15 cellular contexts compared by ENCODE assay signal in genomic region chr11:123364145-123364544, GRCh38.
"Had no signal": no experiment of that assay in that cellular context is flagged by ENCODE, and none has a peak within 500 bp of the region (broad histone marks: within the 10 kb centered on the region; RNA-seq: fewer than 3 reads in every experiment).

No MANE protein-coding gene starts in this region.

- H3K4me3 ChIP-seq: tibial artery had no signal

- H3K36me3 ChIP-seq: tibial artery had no signal

- ATAC-seq: activated CD8-positive, alpha-beta T cell treated with anti-CD3 and anti-CD28 coated beads, Interleukin-2, amount 10 ng/mL, durations not matched to agents 7 days and 5 days; stimulated activated naive CD8-positive, alpha-beta T cell treated with anti-CD3 and anti-CD28 coated beads, Interleukin-15, amount 100 ng/mL, for 72 hours had no signal

- H3K9me3 ChIP-seq: SK-N-SH, tibial artery had no signal

- DNase-seq: activated CD4-positive, alpha-beta T cell treated with anti-CD3 and anti-CD28 coated beads, Interleukin-2, amount 10 ng/mL, durations not matched to agents 24 days and 14 days; activated CD8-positive, alpha-beta T cell treated with anti-CD3 and anti-CD28 coated beads, Interleukin-2, amount 10 ng/mL, durations not matched to agents 7 days and 5 days; activated effector memory CD4-positive, alpha-beta T cell treated with anti-CD3 and anti-CD28 coated beads, Interleukin-2, amount 50 U/mL, for 16 hours; activated naive CD4-positive, alpha-beta T cell treated with anti-CD3 and anti-CD28 coated beads, Interleukin-2, amount 10 ng/mL, durations not matched to agents 7 days and 5 days; activated T-cell treated with anti-CD3 and anti-CD28 coated beads, Interleukin-2, amount 50 U/mL, for 1 hour; amygdala; effector CD4-positive, alpha-beta T cell; kidney; nephron progenitor cell; posterior cingulate gyrus; SK-N-SH; stimulated activated CD4-positive, alpha-beta T cell treated with anti-CD3 and anti-CD28 coated beads, Interleukin-12 subunit alpha, Interleukin-12 subunit beta, amount 100 ng/mL, for 4 hours; stimulated activated naive CD8-positive, alpha-beta T cell treated with anti-CD3 and anti-CD28 coated beads, Interleukin-15, amount 100 ng/mL, for 72 hours; tibial artery had no signal

- H3K4me1 ChIP-seq: tibial artery had no signal

- H3K9me2 ChIP-seq: SK-N-SH had no signal

- H3K27me3 Mint-ChIP-seq: activated CD4-positive, alpha-beta T cell treated with anti-CD3 and anti-CD28 coated beads, Interleukin-2, amount 10 ng/mL, durations not matched to agents 24 days and 14 days had no signal

- H3K9ac ChIP-seq: SK-N-SH had no signal

- H3K27ac Mint-ChIP-seq: activated CD8-positive, alpha-beta T cell treated with anti-CD3 and anti-CD28 coated beads, Interleukin-2, amount 10 ng/mL, durations not matched to agents 7 days and 5 days; activated naive CD4-positive, alpha-beta T cell treated with anti-CD3 and anti-CD28 coated beads, Interleukin-2, amount 10 ng/mL, durations not matched to agents 7 days and 5 days; dendritic cell treated with granulocyte-macrophage colony-stimulating factor and Interleukin-4, amounts not matched to agents 40 ng/mL and 50 ng/mL, for 4 days; nephron progenitor cell; stimulated activated naive CD8-positive, alpha-beta T cell treated with anti-CD3 and anti-CD28 coated beads, Interleukin-15, amount 100 ng/mL, for 72 hours had no signal

- H3K4me2 ChIP-seq: SK-N-SH had no signal

- H3K27ac ChIP-seq: tibial artery had no signal

- H3K4me3 Mint-ChIP-seq: activated CD8-positive, alpha-beta T cell treated with anti-CD3 and anti-CD28 coated beads, Interleukin-2, amount 10 ng/mL, durations not matched to agents 7 days and 5 days; activated naive CD4-positive, alpha-beta T cell treated with anti-CD3 and anti-CD28 coated beads, Interleukin-2, amount 10 ng/mL, durations not matched to agents 7 days and 5 days; dendritic cell treated with granulocyte-macrophage colony-stimulating factor and Interleukin-4, amounts not matched to agents 40 ng/mL and 50 ng/mL, for 4 days; nephron progenitor cell; stimulated activated naive CD8-positive, alpha-beta T cell treated with anti-CD3 and anti-CD28 coated beads, Interleukin-15, amount 100 ng/mL, for 72 hours had no signal

- H3K9me3 Mint-ChIP-seq: activated CD4-positive, alpha-beta T cell treated with anti-CD3 and anti-CD28 coated beads, Interleukin-2, amount 10 ng/mL, durations not matched to agents 24 days and 14 days; activated naive CD4-positive, alpha-beta T cell treated with anti-CD3 and anti-CD28 coated beads, Interleukin-2, amount 10 ng/mL, durations not matched to agents 7 days and 5 days; dendritic cell treated with granulocyte-macrophage colony-stimulating factor and Interleukin-4, amounts not matched to agents 40 ng/mL and 50 ng/mL, for 4 days; nephron progenitor cell; stimulated activated naive CD8-positive, alpha-beta T cell treated with anti-CD3 and anti-CD28 coated beads, Interleukin-15, amount 100 ng/mL, for 72 hours had no signal
